In genomic region chr4:7645956-7646355, GRCh38 we compare ENCODE assay signal across 1 cellular context.
TF ChIP-seq lines count a peak whose summit lies in the region.

No MANE protein-coding gene starts in this region.

TF ChIP-seq in GM23338, 12 proteins besides CTCF, POLR2A, EP300 and RAD21 (continued from another document):
- TF ChIP-seq REST (IDR thresholded peaks at IDR 0.05; ENCODE audit: unreplicated experiment) (no peak), ZNF462 (CRISPR knock-in tag; IDR thresholded peaks at IDR 0.05) (no peak), STAT1 (IDR thresholded peaks at IDR 0.05; ENCODE audit: unreplicated experiment) (no peak), ETS1 (IDR thresholded peaks at IDR 0.05) (no peak), POLR2AphosphoS5 (IDR thresholded peaks at IDR 0.05; ENCODE audit: low read depth) (no peak), EZH2 (IDR thresholded peaks at IDR 0.05; ENCODE audit: low read depth, unreplicated experiment) (no peak)
